Comparison of ENCODE assay signal across 26 cellular contexts in genomic region chr19:44810555-44811447, GRCh38. TPM values are rescaled to one million over a fixed set of nuclear protein-coding genes. Genes with fewer than 3 reads are reported as not detected.
DNase-seq lines count a peak whose midpoint lies in the region; ATAC-seq and TF ChIP-seq lines count a peak whose summit lies in the region.
"Had no signal": no experiment of that assay in that cellular context is flagged by ENCODE, and none has a peak within 500 bp of the region (broad histone marks: within the 10 kb centered on the region; RNA-seq: fewer than 3 reads in every experiment).

No MANE protein-coding gene starts in this region.

- ATAC-seq in Right ventricle myocardium superior (ENCODE audit: poor library complexity): no peak
- ATAC-seq in upper lobe of right lung: no peak
- ATAC-seq in body of pancreas: no peak
- ATAC-seq in SK-N-SH treated with all-trans-retinoic acid at 6 μM for 48 hours: no peak
- ATAC-seq: activated CD8-positive, alpha-beta T cell treated with anti-CD3 and anti-CD28 coated beads for 36 hours; activated T-cell treated with anti-CD3 and anti-CD28 coated beads, Interleukin-2, amount 50 U/mL, for 4 hours; left colon; stimulated activated memory B cell treated with anti-CD40 and anti-IgM and Interleukin-4, amounts not matched to agents 10 μg/mL and 1 μg/mL and 100 μg/mL, for 72 hours; T-cell had no signal

- H3K27ac ChIP-seq in left ventricle myocardium inferior (replicated peaks): peak overlapping the region; percentile 92
- H3K27ac ChIP-seq in coronary artery: peak overlapping the region; percentile 58 to 91
- no peak overlapping the region for H3K27ac ChIP-seq in upper lobe of right lung
- H3K27ac ChIP-seq in body of pancreas: no peak overlapping the region
- H3K27ac ChIP-seq: brain microvascular endothelial cell, ovary, WERI-Rb-1 had no signal

- intact Hi-C loops in left ventricle myocardium inferior (cut with micrococcal nuclease): no loop called here
- intact Hi-C loops in Right ventricle myocardium superior (cut with DNase I): no loop called here
- intact Hi-C loops in upper lobe of right lung (cut with DNase I): no loop called here
- intact Hi-C loops in body of pancreas (cut with DNase I): no loop called here

- H3K36me3 ChIP-seq in left ventricle myocardium inferior (peaks cover 46% of the 10 kb centered on the region), upper lobe of right lung (peaks cover 22% of the 10 kb centered on the region), body of pancreas (replicated peaks in 1 of 2; ENCODE audit: insufficient read depth in 1 of 2, low read depth in 2 of 2) (no peaks in the 10 kb centered on the region)
- H3K36me3 ChIP-seq: brain microvascular endothelial cell, ovary had no signal

- H3K4me3 ChIP-seq in left ventricle myocardium inferior: peak overlapping the region; percentile 86
- peak overlapping the region; percentile 87 for H3K4me3 ChIP-seq in coronary artery
- H3K4me3 ChIP-seq in upper lobe of right lung: peak overlapping the region; percentile 71
- H3K4me3 ChIP-seq in body of pancreas: no peak overlapping the region
- H3K4me3 ChIP-seq: ovary had no signal

- peak overlapping the region; percentile 89 for H3K27ac Mint-ChIP-seq in mesothelial cell of epicardium
- H3K27ac Mint-ChIP-seq: activated CD8-positive, alpha-beta T cell treated with anti-CD3 and anti-CD28 coated beads for 36 hours; activated naive CD4-positive, alpha-beta T cell treated with anti-CD3 and anti-CD28 coated beads, Interleukin-2, amount 50 U/mL, for 24 hours; CD4-positive, alpha-beta T cell; stimulated activated memory B cell treated with anti-CD40 and anti-IgM and Interleukin-4, amounts not matched to agents 10 μg/mL and 1 μg/mL and 100 μg/mL, for 72 hours; T-cell had no signal

- peaks cover 45% of the 10 kb centered on the region for H3K4me1 ChIP-seq in left ventricle myocardium inferior
- H3K4me1 ChIP-seq in upper lobe of right lung: peaks cover 18% of the 10 kb centered on the region
- H3K4me1 ChIP-seq in body of pancreas: peaks cover 32% of the 10 kb centered on the region

- peaks cover 25% of the 10 kb centered on the region for H3K36me3 Mint-ChIP-seq in mesothelial cell of epicardium
- H3K36me3 Mint-ChIP-seq: stimulated activated memory B cell treated with anti-CD40 and anti-IgM and Interleukin-4, amounts not matched to agents 10 μg/mL and 1 μg/mL and 100 μg/mL, for 72 hours; T-cell had no signal

- no peaks in the 10 kb centered on the region for H3K27me3 ChIP-seq in left ventricle myocardium inferior (ENCODE audit: low read depth)
- no peaks in the 10 kb centered on the region for H3K27me3 ChIP-seq in upper lobe of right lung
- H3K27me3 ChIP-seq in body of pancreas: no peaks in the 10 kb centered on the region
- H3K27me3 ChIP-seq: brain microvascular endothelial cell, ovary, upper lobe of left lung had no signal

- H3K9me3 ChIP-seq in left ventricle myocardium inferior (replicated peaks) (no peaks in the 10 kb centered on the region), upper lobe of right lung (no peaks in the 10 kb centered on the region), body of pancreas (no peaks in the 10 kb centered on the region)
- H3K9me3 ChIP-seq: ovary, spleen, upper lobe of left lung had no signal

- peak overlapping the region; percentile 80 for H3K4me3 Mint-ChIP-seq in mesothelial cell of epicardium
- H3K4me3 Mint-ChIP-seq: activated CD8-positive, alpha-beta T cell treated with anti-CD3 and anti-CD28 coated beads for 36 hours; activated naive CD4-positive, alpha-beta T cell treated with anti-CD3 and anti-CD28 coated beads, Interleukin-2, amount 50 U/mL, for 24 hours; activated T-cell treated with anti-CD3 and anti-CD28 coated beads, Interleukin-2, amount 50 U/mL, for 4 hours; CD4-positive, alpha-beta T cell; stimulated activated memory B cell treated with anti-CD40 and anti-IgM and Interleukin-4, amounts not matched to agents 10 μg/mL and 1 μg/mL and 100 μg/mL, for 72 hours had no signal

- H3K9me3 Mint-ChIP-seq in mesothelial cell of epicardium: no peaks in the 10 kb centered on the region
- H3K9me3 Mint-ChIP-seq: activated CD8-positive, alpha-beta T cell treated with anti-CD3 and anti-CD28 coated beads for 36 hours; activated naive CD4-positive, alpha-beta T cell treated with anti-CD3 and anti-CD28 coated beads, Interleukin-2, amount 50 U/mL, for 24 hours; activated T-cell treated with anti-CD3 and anti-CD28 coated beads, Interleukin-2, amount 50 U/mL, for 4 hours; CD4-positive, alpha-beta T cell; stimulated activated memory B cell treated with anti-CD40 and anti-IgM and Interleukin-4, amounts not matched to agents 10 μg/mL and 1 μg/mL and 100 μg/mL, for 72 hours; T-cell had no signal

- WGBS in body of pancreas, 2 donors: 76 to 90% methylated on average over 5 to 7 of the region's 11 CpGs

- DNase-seq in left ventricle myocardium inferior: no peak
- no peak for DNase-seq in Right ventricle myocardium superior
- no peak for DNase-seq in coronary artery (ENCODE audit: low spot score)
- no peak for DNase-seq in mesothelial cell of epicardium (ENCODE audit: low spot score in 2 of 2, unreplicated experiment in 2 of 2)
- DNase-seq in upper lobe of right lung: no peak
- DNase-seq in NCI-H2029 treated with DMSO at 0.1 percent for 48 hours (lab: John Stamatoyannopoulos, UW): no peak
- DNase-seq in body of pancreas: no peak
- DNase-seq: activated CD8-positive, alpha-beta T cell treated with anti-CD3 and anti-CD28 coated beads for 36 hours; activated T-cell treated with anti-CD3 and anti-CD28 coated beads, Interleukin-2, amount 50 U/mL, for 4 hours; brain microvascular endothelial cell; CD4-positive, alpha-beta T cell; DMS79; dorsolateral prefrontal cortex; left colon; NCI-H187; NCI-H446; ovary; spleen; T-cell; WERI-Rb-1 had no signal

- peaks cover 41% of the 10 kb centered on the region for H3K4me1 Mint-ChIP-seq in mesothelial cell of epicardium

- no peak for TF ChIP-seq POLR2A in body of pancreas (IDR thresholded peaks at IDR 0.05)

- TF ChIP-seq CTCF in left ventricle myocardium inferior (IDR thresholded peaks at IDR 0.05; ENCODE audit: borderline replicate concordance) (no peak), coronary artery (IDR thresholded peaks at IDR 0.05) (no peak), mesothelial cell of epicardium (IDR thresholded peaks at IDR 0.05; ENCODE audit: unreplicated experiment) (no peak), upper lobe of right lung (IDR thresholded peaks at IDR 0.05) (no peak), body of pancreas (IDR thresholded peaks at IDR 0.05) (no peak)

- no peaks in the 10 kb centered on the region for H3K27me3 Mint-ChIP-seq in mesothelial cell of epicardium (ENCODE audit: low read depth)

TF ChIP-seq in SK-N-SH treated with all-trans-retinoic acid at 6 μM for 48 hours, 23 proteins besides CTCF, POLR2A, EP300 and RAD21:
- TF ChIP-seq ZNF8 (CRISPR knock-in tag; IDR thresholded peaks at IDR 0.05) (no peak), ZNF70 (CRISPR knock-in tag; IDR thresholded peaks at IDR 0.05) (no peak), CREB5 (CRISPR knock-in tag; IDR thresholded peaks at IDR 0.05; ENCODE audit: low read depth) (no peak), ZNF565 (CRISPR knock-in tag; conservative IDR thresholded peaks at IDR 0.05; ENCODE audit: low read depth) (no peak)

RNA-seq across cellular contexts. Expression of gene BCAM, which starts 1.9 kb away (rescaled TPM):
- 91.9 TPM for total RNA-seq in left ventricle myocardium inferior
- total RNA-seq in Right ventricle myocardium superior: 86.2 TPM
- 346 to 378 TPM (median 355 TPM) in 3 replicates for total RNA-seq in mesothelial cell of epicardium
- total RNA-seq in upper lobe of right lung: 280 TPM
- total RNA-seq in body of pancreas: 10 to 100 TPM; 89.2 to 89.3 TPM
- total RNA-seq: activated CD8-positive, alpha-beta T cell treated with anti-CD3 and anti-CD28 coated beads for 36 hours; CD4-positive, alpha-beta T cell had no signal

RNA-seq across cellular contexts. Expression of gene CBLC, which starts 33.1 kb away (rescaled TPM):
- not detected for total RNA-seq in left ventricle myocardium inferior
- not detected for total RNA-seq in Right ventricle myocardium superior
- 8.5 to 10.8 TPM (median 8.8 TPM) in 3 replicates for total RNA-seq in mesothelial cell of epicardium
- total RNA-seq in upper lobe of right lung: 3.2 TPM
- 10 to 100 TPM; 18.5 to 23.6 TPM for total RNA-seq in body of pancreas
- total RNA-seq: A673; activated CD8-positive, alpha-beta T cell treated with anti-CD3 and anti-CD28 coated beads for 36 hours; CD4-positive, alpha-beta T cell; HT1080; spleen had no signal

RNA-seq across cellular contexts. Expression of gene NECTIN2, which starts 35.3 kb away (rescaled TPM):
- total RNA-seq in left ventricle myocardium inferior (40.7 TPM), Right ventricle myocardium superior (36.9 TPM), mesothelial cell of epicardium (291 to 300 TPM (median 299 TPM) in 3 replicates), upper lobe of right lung (108 TPM), body of pancreas (100 to 1,000 TPM in 1 of 2 donors, 10 to 100 TPM in 1; 54.0 to 137 TPM)

Comparison
In these comparisons a context has a peak if more than half of its experiments do, and no peak if none do; other contexts are left out.
1. H3K27ac ChIP-seq: peak in left ventricle myocardium inferior (single experiment) and coronary artery (2 of 2); none in upper lobe of right lung (single experiment) and body of pancreas (0 of 4).
2. H3K4me3 ChIP-seq: peak in left ventricle myocardium inferior (single experiment), coronary artery (single experiment) and upper lobe of right lung (single experiment); none in body of pancreas (0 of 2).